ENCODE assay signal across 11 cellular contexts in genomic region chr1:17485280-17485679, GRCh38. TPM values are rescaled to one million over a fixed set of nuclear protein-coding genes. Genes with fewer than 3 reads are reported as not detected.
DNase-seq lines count a peak whose midpoint lies in the region; ATAC-seq and TF ChIP-seq lines count a peak whose summit lies in the region.
"Had no signal": no experiment of that assay in that cellular context is flagged by ENCODE, and none has a peak within 500 bp of the region (broad histone marks: within the 10 kb centered on the region; RNA-seq: fewer than 3 reads in every experiment).

No MANE protein-coding gene starts in this region.

- no TSS peak for BruUV-seq in Caco-2 (replicated peaks; lab: Mats Ljungman, UMichigan)

- H3K9ac ChIP-seq in adipocyte (ENCODE audit: low read length), result no peak overlapping the region

- CTCF ChIA-PET in Caco-2 (lab: Charles Lee), result no interaction called here

- no peaks in the 10 kb centered on the region for H3K9me3 Mint-ChIP-seq in Caco-2 (ENCODE audit: unreplicated experiment)
- H3K9me3 Mint-ChIP-seq: activated T-cell treated with anti-CD3 and anti-CD28 coated beads, Interleukin-2, amount 50 U/mL, for 4 hours; stimulated activated naive CD8-positive, alpha-beta T cell treated with anti-CD3 and anti-CD28 coated beads, Interleukin-15, Interleukin-2, amounts not matched to agents 100 ng/mL and 50 ng/mL, for 24 hours had no signal

- no peaks in the 10 kb centered on the region for H3K4me1 Mint-ChIP-seq in Caco-2 (ENCODE audit: low read depth, unreplicated experiment)

- DNase-seq in Caco-2 (peak; percentile 35 to 38), H7 (peak; percentile 44), adipocyte (ENCODE audit: low read depth) (peak; percentile 39), left colon (no peak), DMS79 treated with DMSO at 0.1 percent for 48 hours (lab: John Stamatoyannopoulos, UW) (no peak), GDM1 (lab: John Stamatoyannopoulos, UW) (no peak), NCI-H1048 (lab: John Stamatoyannopoulos, UW) (no peak)
- DNase-seq: activated T-cell treated with anti-CD3 and anti-CD28 coated beads, Interleukin-2, amount 50 U/mL, for 4 hours; NCI-H748 treated with DMSO at 0.1 percent for 48 hours had no signal

- TF ChIP-seq CTCF in Caco-2 (IDR thresholded peaks at IDR 0.05; ENCODE audit: insufficient read depth in 1 of 2, low read depth in 1 of 2, low read length in 1 of 2, severe bottlenecking in 1 of 2, unreplicated experiment in 1 of 2), result peak; percentile 33 to 38

- H3K36me3 Mint-ChIP-seq in Caco-2 (ENCODE audit: insufficient read depth, unreplicated experiment), result peaks cover 4% of the 10 kb centered on the region

- POLR2A ChIA-PET in Caco-2 (lab: Charles Lee), result no interaction called here

- ATAC-seq in left colon (peak; percentile 44), GM21447 (IDR thresholded peaks at IDR 0.05; ENCODE audit: unreplicated experiment) (no peak)
- ATAC-seq: activated T-cell treated with anti-CD3 and anti-CD28 coated beads, Interleukin-2, amount 50 U/mL, for 4 hours had no signal

- H3K9me3 ChIP-seq in Caco-2 (no peaks in the 10 kb centered on the region), adipocyte (ENCODE audit: control insufficient read depth, low read length) (no peaks in the 10 kb centered on the region)

- H3K36me3 ChIP-seq in Caco-2 (ENCODE audit: control insufficient read depth, insufficient read depth, low read length) (no peaks in the 10 kb centered on the region), H7 (replicated peaks; ENCODE audit: control insufficient read depth, insufficient read depth, low read length) (no peaks in the 10 kb centered on the region), adipocyte (ENCODE audit: control insufficient read depth, insufficient read depth, low read length, severe bottlenecking) (no peaks in the 10 kb centered on the region)

- intact Hi-C loops in Caco-2 (cut with micrococcal nuclease; ENCODE audit: unreplicated experiment), result no loop called here
- intact Hi-C loops in left colon (cut with DNase I, micrococcal nuclease), result no loop called here

- no peak overlapping the region for H3K4me3 Mint-ChIP-seq in Caco-2 (ENCODE audit: unreplicated experiment)
- H3K4me3 Mint-ChIP-seq: activated T-cell treated with anti-CD3 and anti-CD28 coated beads, Interleukin-2, amount 50 U/mL, for 4 hours; stimulated activated naive CD8-positive, alpha-beta T cell treated with anti-CD3 and anti-CD28 coated beads, Interleukin-15, Interleukin-2, amounts not matched to agents 100 ng/mL and 50 ng/mL, for 24 hours had no signal

- H3K4me3 ChIP-seq in Caco-2 (ENCODE audit: low read depth, low read length) (no peak overlapping the region), H7 (ENCODE audit: insufficient read depth, low read depth, low read length) (no peak overlapping the region), adipocyte (ENCODE audit: low read length) (no peak overlapping the region)

- no peak overlapping the region for H3K27ac Mint-ChIP-seq in Caco-2 (ENCODE audit: unreplicated experiment)
- H3K27ac Mint-ChIP-seq: stimulated activated naive CD8-positive, alpha-beta T cell treated with anti-CD3 and anti-CD28 coated beads, Interleukin-15, Interleukin-2, amounts not matched to agents 100 ng/mL and 50 ng/mL, for 24 hours had no signal

- no peaks in the 10 kb centered on the region for H3K27me3 Mint-ChIP-seq in Caco-2 (ENCODE audit: insufficient read depth, unreplicated experiment)

- no peaks in the 10 kb centered on the region for H3K27me3 ChIP-seq in Caco-2 (replicated peaks; ENCODE audit: control insufficient read depth, insufficient read depth, low read length)
- no peaks in the 10 kb centered on the region for H3K27me3 ChIP-seq in H7 (ENCODE audit: control insufficient read depth, insufficient read depth, low read length)
- H3K27me3 ChIP-seq in adipocyte (replicated peaks; ENCODE audit: control insufficient read depth, insufficient read depth, low read length), result no peaks in the 10 kb centered on the region

- H3K4me1 ChIP-seq in Caco-2 (no peaks in the 10 kb centered on the region), adipocyte (ENCODE audit: control insufficient read depth, insufficient read depth, low read length) (peaks cover 9% of the 10 kb centered on the region)

RNA-seq across cellular contexts. Expression of gene RCC2, which starts 45.8 kb away (rescaled TPM):
- total RNA-seq in Caco-2 (2022), result 101 and 103 TPM in 2 replicates
- 363 and 366 TPM in 2 replicates for total RNA-seq in H7 (2014; rRNA removed; shearing (Covaris generic))
- 10 to 100 TPM; 48.8 to 64.1 TPM for total RNA-seq in left colon

RNA-seq across cellular contexts. Expression of gene ARHGEF10L, which starts 54.2 kb away (rescaled TPM):
- 31.3 and 34.0 TPM in 2 replicates for total RNA-seq in Caco-2 (2022)
- total RNA-seq in H7 (2014; rRNA removed; shearing (Covaris generic)), result 54.8 and 76.9 TPM in 2 replicates
- 100 to 1,000 TPM in 1 of 2 donors, 10 to 100 TPM in 1; 91.0 to 151 TPM for total RNA-seq in left colon

Comparison
In these comparisons a context has a peak if more than half of its experiments do, and no peak if none do; other contexts are left out.
1. DNase-seq: peak in Caco-2 (2 of 2), H7 (single experiment) and adipocyte (single experiment); none in left colon (0 of 2), DMS79 treated with DMSO at 0.1 percent for 48 hours (single experiment), GDM1 (single experiment) and NCI-H1048 (single experiment).